In the genomic region with DNA sequence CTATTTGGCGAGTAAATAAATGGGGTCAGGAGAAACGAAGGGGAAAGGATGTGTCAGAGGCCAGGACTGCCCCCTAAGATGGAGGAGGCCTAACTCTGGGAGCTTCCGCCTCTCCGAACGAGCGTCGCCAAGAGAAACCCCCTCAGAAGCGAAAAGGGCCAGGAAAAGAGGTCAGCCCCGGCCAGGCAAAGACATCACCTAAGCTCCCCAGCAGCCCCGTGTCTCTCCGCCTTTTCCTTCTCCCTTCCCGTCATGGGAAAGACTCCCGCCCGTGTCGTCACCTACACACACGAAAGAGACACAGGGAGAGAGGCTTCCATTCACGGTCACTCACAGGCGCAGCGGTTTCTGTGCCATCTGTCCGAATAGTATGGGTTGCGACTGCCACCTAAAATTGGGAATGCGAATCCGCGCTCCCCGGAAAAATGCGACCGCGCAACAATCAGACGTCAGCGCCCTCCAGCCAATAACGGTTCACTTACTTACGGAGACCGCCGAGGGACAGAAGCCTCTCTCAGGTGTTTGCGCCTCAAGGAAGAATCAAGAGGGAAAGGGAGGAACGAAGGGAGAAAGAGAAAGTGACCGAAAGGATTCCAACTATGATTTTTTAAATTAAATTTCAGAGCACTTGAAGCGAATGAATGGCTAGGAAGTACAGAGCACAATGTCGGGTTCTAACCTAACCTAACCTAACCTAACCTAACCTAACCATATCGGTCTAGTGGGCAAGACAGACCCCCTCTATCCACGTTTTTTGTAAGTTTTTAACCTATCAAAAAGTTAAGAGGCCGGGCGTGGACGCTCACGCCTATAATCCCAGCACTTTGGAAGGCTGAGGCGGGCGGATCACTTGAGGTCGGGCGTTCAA, we compare ENCODE assay signal across 8 cellular contexts. TPM values are rescaled to one million over a fixed set of nuclear protein-coding genes. Genes with fewer than 3 reads are reported as not detected.
DNase-seq lines count a peak whose midpoint lies in the region; ATAC-seq and TF ChIP-seq lines count a peak whose summit lies in the region.

A gene (minus strand): TSS at position 402 of the 868 bp plus-strand sequence. CDS start 45 bp downstream, at position 357.

- DNase-seq in A172 (ENCODE audit: low spot score) = peak; percentile 77
- peak; percentile 84 for DNase-seq in NCI-H460 (ENCODE audit: extremely low read depth, low read depth)
- DNase-seq in activated CD4-positive, alpha-beta T cell treated with anti-CD3 and anti-CD28 coated beads for 36 hours = peak; percentile 86
- DNase-seq in choroid plexus epithelial cell (ENCODE audit: low read depth) = peak; percentile 93
- peak; percentile 82 for DNase-seq in kidney glomerular epithelial cell (lab: John Stamatoyannopoulos, UW)
- peak; percentile 49 to 67 for DNase-seq in stimulated activated CD4-positive, alpha-beta T cell treated with anti-CD3 and anti-CD28 coated beads, Interleukin-15, amount 100 ng/mL, for 48 hours (ENCODE audit: low read depth in 2 of 2)

- peak within 1 kb of the TSS; percentile 100 for H3K4me3 ChIP-seq in choroid plexus epithelial cell (ENCODE audit: low read depth, low read length)

- no peaks in the 10 kb centered on the region for H3K27me3 Mint-ChIP-seq in activated CD4-positive, alpha-beta T cell treated with anti-CD3 and anti-CD28 coated beads for 36 hours

- peak within 1 kb of the TSS; percentile 97 for H3K4me3 Mint-ChIP-seq in activated CD4-positive, alpha-beta T cell treated with anti-CD3 and anti-CD28 coated beads for 36 hours

- ATAC-seq in GM18520 (IDR thresholded peaks at IDR 0.05; ENCODE audit: unreplicated experiment) (peak; percentile 63), HG03196 (IDR thresholded peaks at IDR 0.05; ENCODE audit: unreplicated experiment) (peak; percentile 80)
- peak; percentile 92 for ATAC-seq in activated CD4-positive, alpha-beta T cell treated with anti-CD3 and anti-CD28 coated beads for 36 hours

- no peak for TF ChIP-seq CTCF in choroid plexus epithelial cell (conservative IDR thresholded peaks at IDR 0.05; ENCODE audit: low read depth, low read length)

- H3K36me3 Mint-ChIP-seq in activated CD4-positive, alpha-beta T cell treated with anti-CD3 and anti-CD28 coated beads for 36 hours (ENCODE audit: low read depth) = peaks cover 8% of the 10 kb centered on the region

- no peaks in the 10 kb centered on the region for H3K9me3 Mint-ChIP-seq in activated CD4-positive, alpha-beta T cell treated with anti-CD3 and anti-CD28 coated beads for 36 hours (ENCODE audit: low read depth)

- peaks cover 22% of the 10 kb centered on the region for H3K4me1 Mint-ChIP-seq in activated CD4-positive, alpha-beta T cell treated with anti-CD3 and anti-CD28 coated beads for 36 hours

- peak within 1 kb of the TSS; percentile 99 for H3K27ac Mint-ChIP-seq in activated CD4-positive, alpha-beta T cell treated with anti-CD3 and anti-CD28 coated beads for 36 hours

- CTCF ChIA-PET in activated CD4-positive, alpha-beta T cell treated with anti-CD3 and anti-CD28 coated beads for 36 hours (lab: Charles Lee) = interaction anchor here (0.6 kb wide), 1 partner anchor 27 kb away, joined by 3 read pairs; no protein-coding TSS in a partner anchor

- intact Hi-C loops in activated CD4-positive, alpha-beta T cell treated with anti-CD3 and anti-CD28 coated beads for 36 hours (cut with DNase I, micrococcal nuclease) = loop anchor here (1.0 to 5.0 kb wide), 7 partner anchors 19 to 645 kb away; a partner anchor contains a TSS

- POLR2A ChIA-PET in activated CD4-positive, alpha-beta T cell treated with anti-CD3 and anti-CD28 coated beads for 36 hours (lab: Charles Lee) = interaction anchor here (0.8 to 1.0 kb wide), 2 partner anchors 18 to 20 kb away, joined by 3 to 5 read pairs; no protein-coding TSS in a partner anchor

RNA-seq across cellular contexts. Expression of the gene that starts here (rescaled TPM):
- total RNA-seq in A172 (2014; rRNA removed; shearing (Covaris generic)) = 47.1 and 54.3 TPM in 2 replicates
- 45.3 and 49.8 TPM in 2 replicates for total RNA-seq in NCI-H460 (2014; rRNA removed; shearing (Covaris generic))
- polyA plus RNA-seq in NCI-H460 (2014; cell fraction: nucleus; rRNA removed) = 48.4 and 49.3 TPM in 2 replicates
- 10 to 100 TPM; 43.4 to 47.5 TPM for total RNA-seq in activated CD4-positive, alpha-beta T cell treated with anti-CD3 and anti-CD28 coated beads for 36 hours

Comparison
In these comparisons a context has a peak if more than half of its experiments do, and no peak if none do; other contexts are left out.
1. Peak in every context shown above with its lines: DNase-seq, ATAC-seq and H3K4me3 ChIP-seq.